In genomic region chr2:16194530-16194929, GRCh38 we compare ENCODE assay signal across 7 cellular contexts.
"Had no signal": no experiment of that assay in that cellular context is flagged by ENCODE, and none has a peak within 500 bp of the region (broad histone marks: within the 10 kb centered on the region; RNA-seq: fewer than 3 reads in every experiment).

No MANE protein-coding gene starts in this region.

- DNase-seq: H9, HCEC 1CT had no signal

- H2AFZ ChIP-seq: GM23338 had no signal

- H3K4me3 Mint-ChIP-seq: GM23338, H9, IgD-negative memory B cell had no signal

- H3K27ac Mint-ChIP-seq: GM23338, H9, IgD-negative memory B cell had no signal

- FAIRE-seq: H1, H54, HTR-8/SVneo had no signal

- H3K36me3 Mint-ChIP-seq: IgD-negative memory B cell had no signal

- H3K9me3 Mint-ChIP-seq: GM23338, H9, IgD-negative memory B cell had no signal

- H3K4me3 ChIP-seq: GM23338 had no signal

- ATAC-seq: GM23338 had no signal

- H3K4me1 Mint-ChIP-seq: GM23338, IgD-negative memory B cell had no signal

- H3K4me2 ChIP-seq: GM23338 had no signal
